In the genomic region with DNA sequence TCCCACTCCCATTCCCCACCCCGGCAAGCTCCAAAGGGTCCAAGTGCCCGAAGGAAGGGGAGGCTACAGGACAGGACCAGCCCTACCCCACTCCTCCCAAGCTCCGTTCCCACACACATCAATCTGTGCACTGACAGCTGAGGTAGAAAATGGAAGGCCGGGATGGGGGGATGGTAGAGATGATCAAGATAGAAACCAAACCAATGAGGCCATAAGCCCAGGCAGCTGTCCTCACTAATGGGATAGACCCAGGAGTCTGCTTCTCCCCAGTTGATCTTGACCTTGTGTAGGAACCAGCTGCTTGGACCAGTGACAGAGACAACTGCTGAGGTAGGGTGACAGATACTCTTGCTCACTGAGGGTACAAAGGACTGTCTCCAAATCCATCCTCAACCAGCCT, we compare ENCODE assay signal across 25 cellular contexts. TPM values are rescaled to one million over a fixed set of nuclear protein-coding genes. Genes with fewer than 3 reads are reported as not detected.
A peak's percentile ranks its signal among the peaks of the same experiment; 100 is the strongest.
DNase-seq lines count a peak whose midpoint lies in the region; ATAC-seq and TF ChIP-seq lines count a peak whose summit lies in the region.
"Had no signal": no experiment of that assay in that cellular context is flagged by ENCODE, and none has a peak within 500 bp of the region (broad histone marks: within the 10 kb centered on the region; RNA-seq: fewer than 3 reads in every experiment).

No MANE protein-coding gene starts in this region.

- H2BK12ac ChIP-seq in mesenchymal stem cell (ENCODE audit: low read length in 2 of 2), result no peak overlapping the region

- H2BK5ac ChIP-seq in mesenchymal stem cell (ENCODE audit: low read depth, low read length, poor library complexity, severe bottlenecking), result no peak overlapping the region

- no peak overlapping the region for H4K91ac ChIP-seq in mesenchymal stem cell (ENCODE audit: low read length)

- H3K14ac ChIP-seq in mesenchymal stem cell (ENCODE audit: low read length in 2 of 2), result no peak overlapping the region

- ATAC-seq in activated T-cell treated with anti-CD3 and anti-CD28 coated beads, Interleukin-2, amount 50 U/mL, for 72 hours (replicated peaks in 1 of 2), result no peak
- ATAC-seq: A549 had no signal

- no peak overlapping the region for H3K4ac ChIP-seq in mesenchymal stem cell (ENCODE audit: low read depth in 1 of 2, low read length in 2 of 2)

- H3K9me3 ChIP-seq in mesenchymal stem cell (ENCODE audit: control insufficient read depth, low read length), result no peaks in the 10 kb centered on the region
- no peaks in the 10 kb centered on the region for H3K9me3 ChIP-seq in spleen
- H3K9me3 ChIP-seq in Karpas-422 (ENCODE audit: low read length), result no peaks in the 10 kb centered on the region
- H3K9me3 ChIP-seq: A549, ascending aorta, esophagus muscularis mucosa, gastrocnemius medialis, right atrium auricular region had no signal

- no peak overlapping the region for H4K8ac ChIP-seq in mesenchymal stem cell (ENCODE audit: low read length)

- no peak overlapping the region for H3K9ac ChIP-seq in mesenchymal stem cell (ENCODE audit: low read length)
- no peak overlapping the region for H3K9ac ChIP-seq in Karpas-422 (ENCODE audit: low read length)

- no peaks in the 10 kb centered on the region for H3K9me2 ChIP-seq in Karpas-422 (replicated peaks; ENCODE audit: insufficient read depth, low read length)

- H3K18ac ChIP-seq in mesenchymal stem cell (ENCODE audit: low read depth in 1 of 2, low read length in 2 of 2), result no peak overlapping the region

- DNase-seq in activated T-cell treated with anti-CD3 and anti-CD28 coated beads, Interleukin-2, amount 50 U/mL, for 72 hours, result no peak
- DNase-seq in activated T-cell treated with anti-CD3 and anti-CD28 coated beads, Interleukin-2, amount 50 U/mL, for 1 hour, result no peak
- peak; percentile 36 for DNase-seq in SK-N-DZ (ENCODE audit: low spot score)
- DNase-seq in mesenchymal stem cell, result no peak
- peak; percentile 62 for DNase-seq in spleen
- DNase-seq in HuH-7.5 (ENCODE audit: low spot score), result no peak
- DNase-seq in Karpas-422, result no peak
- DNase-seq in NCI-H526 treated with DMSO at 0.1 percent for 48 hours (lab: John Stamatoyannopoulos, UW), result no peak
- DNase-seq: activated CD4-positive, alpha-beta T cell treated with anti-CD3 and anti-CD28 coated beads, Interleukin-2, amount 10 ng/mL, durations not matched to agents 24 days and 14 days; activated CD8-positive, alpha-beta memory T cell treated with anti-CD3 and anti-CD28 coated beads, Interleukin-2, amount 50 U/mL, for 48 hours; activated naive CD4-positive, alpha-beta T cell treated with anti-CD3 and anti-CD28 coated beads for 36 hours; C1 segment of cervical spinal cord; effector memory CD4-positive, alpha-beta T cell; gastrocnemius medialis; GDM1; HCEC 1CT; NCI-H1105; NCI-H2081; NCI-H510A treated with DMSO at 0.1 percent for 48 hours; occipital lobe; RPMI8226 had no signal

- no peak overlapping the region for H3K23ac ChIP-seq in mesenchymal stem cell (ENCODE audit: low read length in 2 of 2)

- H3K79me2 ChIP-seq in Karpas-422 (ENCODE audit: low read length), result no peaks in the 10 kb centered on the region

- H3K27ac Mint-ChIP-seq in activated T-cell treated with anti-CD3 and anti-CD28 coated beads, Interleukin-2, amount 50 U/mL, for 72 hours, result peak overlapping the region; percentile 22
- H3K27ac Mint-ChIP-seq: activated naive CD4-positive, alpha-beta T cell treated with anti-CD3 and anti-CD28 coated beads for 36 hours had no signal

- intact Hi-C loops in spleen (cut with DNase I; ENCODE audit: low total_unique reads), result no loop called here

- peaks cover 12 to 38% of the 10 kb centered on the region in 2 donors for H3K36me3 Mint-ChIP-seq in activated T-cell treated with anti-CD3 and anti-CD28 coated beads, Interleukin-2, amount 50 U/mL, for 72 hours (ENCODE audit: insufficient read depth in 2 of 2)

- no peaks in the 10 kb centered on the region for H3K27me3 Mint-ChIP-seq in activated T-cell treated with anti-CD3 and anti-CD28 coated beads, Interleukin-2, amount 50 U/mL, for 72 hours (ENCODE audit: low read depth)
- H3K27me3 Mint-ChIP-seq: activated CD4-positive, alpha-beta T cell treated with anti-CD3 and anti-CD28 coated beads, Interleukin-2, amount 10 ng/mL, durations not matched to agents 24 days and 14 days had no signal

- H3K4me3 ChIP-seq in mesenchymal stem cell (ENCODE audit: insufficient read depth in 1 of 2, low read depth in 1 of 2, low read length in 2 of 2) (no peak overlapping the region), spleen (no peak overlapping the region), Karpas-422 (ENCODE audit: low read length) (no peak overlapping the region)
- H3K4me3 ChIP-seq: A549, ascending aorta, esophagus muscularis mucosa, gastrocnemius medialis, right atrium auricular region had no signal

- no peak overlapping the region for H3K4me3 Mint-ChIP-seq in activated T-cell treated with anti-CD3 and anti-CD28 coated beads, Interleukin-2, amount 50 U/mL, for 72 hours
- H3K4me3 Mint-ChIP-seq: activated CD4-positive, alpha-beta T cell treated with anti-CD3 and anti-CD28 coated beads, Interleukin-2, amount 10 ng/mL, durations not matched to agents 24 days and 14 days; activated naive CD4-positive, alpha-beta T cell treated with anti-CD3 and anti-CD28 coated beads for 36 hours had no signal

- H3K4me1 Mint-ChIP-seq in activated T-cell treated with anti-CD3 and anti-CD28 coated beads, Interleukin-2, amount 50 U/mL, for 72 hours (ENCODE audit: low read depth), result peaks cover 33% of the 10 kb centered on the region

- TF ChIP-seq CTCF in spleen (IDR thresholded peaks at IDR 0.05 in 8 of 11, conservative IDR thresholded peaks at IDR 0.05 in 3 of 11), result no peak

- H3K27ac ChIP-seq in mesenchymal stem cell (ENCODE audit: low read length, poor library complexity, severe bottlenecking) (no peak overlapping the region), spleen (peak overlapping the region in 5 of 8 donors; percentile 63 to 80 (median 71)), Karpas-422 (ENCODE audit: low read length) (no peak overlapping the region)
- H3K27ac ChIP-seq: esophagus muscularis mucosa had no signal

- 100% methylated on average over 3 of the region's 4 CpGs for WGBS in mesenchymal stem cell
- WGBS in spleen, 5 donors, result 90 to 97% (median 92%) methylated on average over 3 to 4 of the region's 4 CpGs

- peaks cover 38% of the 10 kb centered on the region for H3K4me1 ChIP-seq in mesenchymal stem cell (ENCODE audit: control insufficient read depth, insufficient read depth, low read depth, low read length)
- peaks cover 36 to 100% (median 67%) of the 10 kb centered on the region in 6 donors for H3K4me1 ChIP-seq in spleen
- no peaks in the 10 kb centered on the region for H3K4me1 ChIP-seq in Karpas-422 (ENCODE audit: low read length)

- no peak overlapping the region for H2BK120ac ChIP-seq in mesenchymal stem cell (ENCODE audit: low read depth, low read length)

- peaks cover 30% of the 10 kb centered on the region for H3K79me1 ChIP-seq in mesenchymal stem cell (replicated peaks; ENCODE audit: low read length, poor library complexity, severe bottlenecking)

- H3K4me2 ChIP-seq in mesenchymal stem cell (ENCODE audit: low read length, poor library complexity, severe bottlenecking) (no peak overlapping the region), Karpas-422 (ENCODE audit: low read depth, low read length, poor library complexity, severe bottlenecking) (no peak overlapping the region)
- H3K4me2 ChIP-seq: A549 had no signal

- no peak overlapping the region for H2BK15ac ChIP-seq in mesenchymal stem cell (ENCODE audit: low read depth, poor library complexity, severe bottlenecking)

- no peak for TF ChIP-seq POLR2A in spleen (IDR thresholded peaks at IDR 0.05)

- H3K27me3 ChIP-seq in mesenchymal stem cell (ENCODE audit: control insufficient read depth in 1 of 2, insufficient read depth in 1 of 2, low read length in 2 of 2) (no peaks in the 10 kb centered on the region), spleen (replicated peaks in 1 of 7) (no peaks in the 10 kb centered on the region), Karpas-422 (ENCODE audit: low read length) (no peaks in the 10 kb centered on the region)
- H3K27me3 ChIP-seq: ascending aorta, esophagus muscularis mucosa, gastrocnemius medialis, right atrium auricular region had no signal

- H3K36me3 ChIP-seq in mesenchymal stem cell (ENCODE audit: control insufficient read depth in 1 of 2, insufficient read depth in 2 of 2, low read depth in 1 of 2, low read length in 2 of 2), result peaks cover 23 to 56% of the 10 kb centered on the region in 2 experiments
- H3K36me3 ChIP-seq in spleen, result peaks cover 2 to 100% (median 41%) of the 10 kb centered on the region in 6 donors
- H3K36me3 ChIP-seq in Karpas-422 (ENCODE audit: insufficient read depth, low read length), result no peaks in the 10 kb centered on the region

- H2AFZ ChIP-seq in mesenchymal stem cell (ENCODE audit: low read depth, low read length) (no peak overlapping the region), Karpas-422 (ENCODE audit: low read length) (no peak overlapping the region)

- H3K9me3 Mint-ChIP-seq in activated T-cell treated with anti-CD3 and anti-CD28 coated beads, Interleukin-2, amount 50 U/mL, for 72 hours, result no peaks in the 10 kb centered on the region
- H3K9me3 Mint-ChIP-seq: activated CD4-positive, alpha-beta T cell treated with anti-CD3 and anti-CD28 coated beads, Interleukin-2, amount 10 ng/mL, durations not matched to agents 24 days and 14 days; activated naive CD4-positive, alpha-beta T cell treated with anti-CD3 and anti-CD28 coated beads for 36 hours had no signal

- peak overlapping the region; percentile 43 for H2AK5ac ChIP-seq in mesenchymal stem cell (ENCODE audit: low read length, severe bottlenecking)

- 0 out of 2 replicates have a peak, but pooled peaks cover 3% of the 10 kb centered on the region for H4K20me1 ChIP-seq in Karpas-422 (ENCODE audit: insufficient read depth, low read depth, low read length)

RNA-seq across cellular contexts. Expression of a gene that starts 38.6 kb away (rescaled TPM):
- total RNA-seq in activated T-cell treated with anti-CD3 and anti-CD28 coated beads, Interleukin-2, amount 50 U/mL, for 72 hours, result 10 to 100 TPM; 72.2 to 91.9 TPM
- polyA plus RNA-seq in SK-N-DZ (2014; cell fraction: cytosol; rRNA removed), result 2.3 and 2.7 TPM in 2 replicates
- 1.3 and 2.3 TPM in 2 replicates for polyA plus RNA-seq in SK-N-DZ (2014; cell fraction: nucleus; rRNA removed)
- 58.5 TPM for polyA plus RNA-seq in mesenchymal stem cell (2013, experiment 1 of 2)
- polyA plus RNA-seq in mesenchymal stem cell (2013, experiment 2 of 2), result 58.1 TPM
- 100 to 1,000 TPM in 2 of 7 donors, 10 to 100 TPM in 5; 75.1 to 111 (median 91.4) TPM for total RNA-seq in spleen
- 10 to 100 TPM; 18.1 to 29.5 (median 25.4) TPM for polyA plus RNA-seq in spleen
- total RNA-seq in Karpas-422 (2014; rRNA removed; shearing (Covaris generic); ENCODE audit: low replicate concordance), result 4.0 and 6.9 TPM in 2 replicates

RNA-seq across cellular contexts. Expression of a gene that starts 52.1 kb away (rescaled TPM):
- 10 to 100 TPM; 23.4 to 27.6 TPM for total RNA-seq in activated T-cell treated with anti-CD3 and anti-CD28 coated beads, Interleukin-2, amount 50 U/mL, for 72 hours
- 26.0 and 27.4 TPM in 2 replicates for polyA plus RNA-seq in SK-N-DZ (2014; cell fraction: cytosol; rRNA removed)
- polyA plus RNA-seq in SK-N-DZ (2014; cell fraction: nucleus; rRNA removed), result 11.3 and 12.8 TPM in 2 replicates
- polyA plus RNA-seq in mesenchymal stem cell (2013, experiment 1 of 2), result 10.1 TPM
- polyA plus RNA-seq in mesenchymal stem cell (2013, experiment 2 of 2), result 10.5 TPM
- total RNA-seq in spleen, result 10 to 100 TPM; 15.7 to 23.3 (median 19.4) TPM
- 10 to 100 TPM in 1 of 3 donors, 1 to 10 TPM in 2; 7.2 to 12.2 (median 9.9) TPM for polyA plus RNA-seq in spleen
- 12.2 and 18.4 TPM in 2 replicates for total RNA-seq in Karpas-422 (2014; rRNA removed; shearing (Covaris generic); ENCODE audit: low replicate concordance)

Comparison
In these comparisons a context has a peak if more than half of its experiments do, and no peak if none do; other contexts are left out.
1. DNase-seq: peak in SK-N-DZ (single experiment) and spleen (single experiment); none in activated T-cell treated with anti-CD3 and anti-CD28 coated beads, Interleukin-2, amount 50 U/mL, for 72 hours (0 of 2), activated T-cell treated with anti-CD3 and anti-CD28 coated beads, Interleukin-2, amount 50 U/mL, for 1 hour (single experiment), mesenchymal stem cell (single experiment), HuH-7.5 (single experiment), Karpas-422 (single experiment) and NCI-H526 treated with DMSO at 0.1 percent for 48 hours (single experiment).
2. H3K27ac ChIP-seq: peak in spleen (5 of 8); none in mesenchymal stem cell (single experiment) and Karpas-422 (single experiment).